ENCODE assay signal across 8 cellular contexts in genomic region chr16:4660454-4661007, GRCh38. TPM values are rescaled to one million over a fixed set of nuclear protein-coding genes. Genes with fewer than 3 reads are reported as not detected.
A peak's percentile ranks its signal among the peaks of the same experiment; 100 is the strongest.
DNase-seq lines count a peak whose midpoint lies in the region; ATAC-seq and TF ChIP-seq lines count a peak whose summit lies in the region.

No MANE protein-coding gene starts in this region.

- no peak overlapping the region for H3K27ac ChIP-seq in mesenchymal stem cell (ENCODE audit: low read length, poor library complexity, severe bottlenecking)

- no peak overlapping the region for H4K91ac ChIP-seq in mesenchymal stem cell (ENCODE audit: low read length)

- H3K18ac ChIP-seq in mesenchymal stem cell (ENCODE audit: low read depth in 1 of 2, low read length in 2 of 2), result no peak overlapping the region

- H3K9ac ChIP-seq in mesenchymal stem cell (ENCODE audit: low read length), result peak overlapping the region; percentile 37

- H3K4me2 ChIP-seq in mesenchymal stem cell (ENCODE audit: low read length, poor library complexity, severe bottlenecking), result no peak overlapping the region

- no peak overlapping the region for H4K8ac ChIP-seq in mesenchymal stem cell (ENCODE audit: low read length)

- H2BK15ac ChIP-seq in mesenchymal stem cell (ENCODE audit: low read depth, poor library complexity, severe bottlenecking), result no peak overlapping the region

- H2BK12ac ChIP-seq in mesenchymal stem cell (ENCODE audit: low read length in 2 of 2), result no peak overlapping the region

- no peak for TF ChIP-seq CTCF in astrocyte of the cerebellum (IDR thresholded peaks at IDR 0.05; ENCODE audit: low read depth, low read length, missing control alignments)

- WGBS in mesenchymal stem cell, result 88% methylated on average over 18 of the region's 18 CpGs

- H2AK5ac ChIP-seq in mesenchymal stem cell (ENCODE audit: low read length, severe bottlenecking), result no peak overlapping the region

- H3K4ac ChIP-seq in mesenchymal stem cell (ENCODE audit: low read depth in 1 of 2, low read length in 2 of 2), result no peak overlapping the region

- H3K4me3 ChIP-seq in astrocyte of the cerebellum (ENCODE audit: low read depth, low read length) (no peak overlapping the region), mesenchymal stem cell (ENCODE audit: insufficient read depth in 1 of 2, low read depth in 1 of 2, low read length in 2 of 2) (no peak overlapping the region)

- H3K79me1 ChIP-seq in mesenchymal stem cell (replicated peaks; ENCODE audit: low read length, poor library complexity, severe bottlenecking), result peaks cover 59% of the 10 kb centered on the region

- no peaks in the 10 kb centered on the region for H3K27me3 ChIP-seq in mesenchymal stem cell (ENCODE audit: control insufficient read depth in 1 of 2, insufficient read depth in 1 of 2, low read length in 2 of 2)

- no peak overlapping the region for H2BK5ac ChIP-seq in mesenchymal stem cell (ENCODE audit: low read depth, low read length, poor library complexity, severe bottlenecking)

- in situ Hi-C loops in astrocyte of the cerebellum (cut with HindIII; ENCODE audit: low sequenced_read_pairs), result no loop called here

- H3K14ac ChIP-seq in mesenchymal stem cell (ENCODE audit: low read length in 2 of 2), result no peak overlapping the region

- peaks cover 54 to 89% of the 10 kb centered on the region in 2 experiments for H3K36me3 ChIP-seq in mesenchymal stem cell (ENCODE audit: control insufficient read depth in 1 of 2, insufficient read depth in 2 of 2, low read depth in 1 of 2, low read length in 2 of 2)

- no peak overlapping the region for H2BK120ac ChIP-seq in mesenchymal stem cell (ENCODE audit: low read depth, low read length)

- peak; percentile 53 for DNase-seq in T-helper 9 cell
- DNase-seq in astrocyte of the cerebellum (ENCODE audit: low read depth), result peak; percentile 11
- DNase-seq in mesenchymal stem cell, result no peak
- DNase-seq in stimulated activated CD8-positive, alpha-beta memory T cell treated with anti-CD3 and anti-CD28 coated beads, Interleukin-7, amount 100 ng/mL, for 4 hours (ENCODE audit: low read depth in 2 of 2), result peak; percentile 65 to 86
- no peak for DNase-seq in AML-193 (lab: John Stamatoyannopoulos, UW)
- DNase-seq in NOMO-1 treated with dmso at 0.1 percent for 144 hours (lab: John Stamatoyannopoulos, UW; ENCODE audit: unreplicated experiment), result no peak

- no peaks in the 10 kb centered on the region for H3K9me3 ChIP-seq in mesenchymal stem cell (ENCODE audit: control insufficient read depth, low read length)

- no peak overlapping the region for H2AFZ ChIP-seq in mesenchymal stem cell (ENCODE audit: low read depth, low read length)

- ATAC-seq in HG02610 (IDR thresholded peaks at IDR 0.05; ENCODE audit: unreplicated experiment), result peak; percentile 58
- ATAC-seq in GM21825 (IDR thresholded peaks at IDR 0.05; ENCODE audit: unreplicated experiment), result no peak

- H3K23ac ChIP-seq in mesenchymal stem cell (ENCODE audit: low read length in 2 of 2), result no peak overlapping the region

- H3K4me1 ChIP-seq in mesenchymal stem cell (ENCODE audit: control insufficient read depth, insufficient read depth, low read depth, low read length), result peaks cover 29% of the 10 kb centered on the region

RNA-seq across cellular contexts. Expression of gene NUDT16L1, which starts 32.8 kb away (rescaled TPM):
- polyA plus RNA-seq in mesenchymal stem cell (2013, experiment 1 of 2), result 14.8 TPM
- polyA plus RNA-seq in mesenchymal stem cell (2013, experiment 2 of 2), result 16.2 TPM

RNA-seq across cellular contexts. Expression of gene MGRN1, which starts 35.9 kb away (rescaled TPM):
- polyA plus RNA-seq in mesenchymal stem cell (2013, experiment 1 of 2), result 52.4 TPM
- 48.7 TPM for polyA plus RNA-seq in mesenchymal stem cell (2013, experiment 2 of 2)

RNA-seq across cellular contexts. Expression of gene UBALD1, which starts 45.8 kb away (rescaled TPM):
- polyA plus RNA-seq in mesenchymal stem cell (2013, experiment 1 of 2), result 26.5 TPM
- 25.7 TPM for polyA plus RNA-seq in mesenchymal stem cell (2013, experiment 2 of 2)

Comparison
In these comparisons a context has a peak if more than half of its experiments do, and no peak if none do; other contexts are left out.
1. DNase-seq: peak in T-helper 9 cell (single experiment), astrocyte of the cerebellum (single experiment) and stimulated activated CD8-positive, alpha-beta memory T cell treated with anti-CD3 and anti-CD28 coated beads, Interleukin-7, amount 100 ng/mL, for 4 hours (2 of 2); none in mesenchymal stem cell (single experiment), AML-193 (0 of 2) and NOMO-1 treated with dmso at 0.1 percent for 144 hours (single experiment).